ENCODE assay signal across 8 cellular contexts in the genomic region with DNA sequence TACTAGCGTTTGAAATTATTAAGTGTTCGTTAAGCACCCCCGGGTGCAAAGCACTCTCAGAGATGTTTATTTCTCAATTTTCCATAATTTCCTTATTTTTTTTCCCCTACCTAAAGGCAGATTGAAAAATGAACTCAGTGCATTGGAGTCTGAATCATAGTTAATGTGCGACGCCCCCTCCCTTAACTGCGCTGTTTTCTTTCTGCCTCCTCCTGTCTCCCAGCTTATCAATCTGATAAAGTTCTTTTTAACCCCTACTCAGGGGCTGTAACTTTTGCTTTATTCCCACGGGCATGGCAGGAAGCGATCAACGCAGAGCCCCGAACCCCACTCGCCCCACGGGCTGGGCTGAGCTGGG. TPM values are rescaled to one million over a fixed set of nuclear protein-coding genes. Genes with fewer than 3 reads are reported as not detected.
DNase-seq lines count a peak whose midpoint lies in the region; ATAC-seq and TF ChIP-seq lines count a peak whose summit lies in the region.

No MANE protein-coding gene starts in this region.

- H3K4me1 ChIP-seq in uterus: no peaks in the 10 kb centered on the region

- TF ChIP-seq POLR2A in uterus (IDR thresholded peaks at IDR 0.05): no peak
- no peak for TF ChIP-seq POLR2A in GM18505 (IDR thresholded peaks at IDR 0.05; ENCODE audit: borderline replicate concordance, extremely low read depth, insufficient read depth, insufficient read length)

- TF ChIP-seq CTCF in brain microvascular endothelial cell (IDR thresholded peaks at IDR 0.05; ENCODE audit: low read depth, low read length, missing control alignments) (no peak), mesothelial cell of epicardium (IDR thresholded peaks at IDR 0.05; ENCODE audit: unreplicated experiment) (no peak), uterus (IDR thresholded peaks at IDR 0.05) (no peak)

- no peaks in the 10 kb centered on the region for H3K9me3 ChIP-seq in uterus

- in situ Hi-C loops in brain microvascular endothelial cell (cut with HindIII; ENCODE audit: low pct_ligation_motif_present, low sequenced_read_pairs): loop anchor here (25.0 kb wide), 1 partner anchor 360 kb away; the partner anchor contains the start of genes GNAS and GNAS-AS1

- H3K4me3 ChIP-seq in brain microvascular endothelial cell (ENCODE audit: low read depth, low read length) (peak overlapping the region; percentile 49), uterus (peak overlapping the region; percentile 43 to 52)

- intact Hi-C loops in uterus (cut with DNase I; ENCODE audit: low total_unique reads): loop anchor here (10.0 kb wide), 1 partner anchor 357 kb away; no protein-coding TSS in a partner anchor

- peaks cover 28% of the 10 kb centered on the region for H3K4me1 Mint-ChIP-seq in activated naive CD4-positive, alpha-beta T cell treated with anti-CD3 and anti-CD28 coated beads, Interleukin-2, amount 50 U/mL, for 24 hours
- peaks cover 52% of the 10 kb centered on the region for H3K4me1 Mint-ChIP-seq in mesothelial cell of epicardium

- H3K36me3 ChIP-seq in brain microvascular endothelial cell (replicated peaks): no peaks in the 10 kb centered on the region
- no peaks in the 10 kb centered on the region for H3K36me3 ChIP-seq in uterus

- H3K27ac ChIP-seq in brain microvascular endothelial cell (no peak overlapping the region), uterus (peak overlapping the region; percentile 18 to 65)

- peaks cover 7% of the 10 kb centered on the region for H3K36me3 Mint-ChIP-seq in activated naive CD4-positive, alpha-beta T cell treated with anti-CD3 and anti-CD28 coated beads, Interleukin-2, amount 50 U/mL, for 24 hours
- H3K36me3 Mint-ChIP-seq in mesothelial cell of epicardium: no peaks in the 10 kb centered on the region

- H3K27me3 ChIP-seq in brain microvascular endothelial cell (replicated peaks): peaks cover 14% of the 10 kb centered on the region
- H3K27me3 ChIP-seq in uterus: no peaks in the 10 kb centered on the region

- H3K27me3 Mint-ChIP-seq in activated naive CD4-positive, alpha-beta T cell treated with anti-CD3 and anti-CD28 coated beads, Interleukin-2, amount 50 U/mL, for 24 hours: no peaks in the 10 kb centered on the region
- H3K27me3 Mint-ChIP-seq in mesothelial cell of epicardium (ENCODE audit: low read depth): peaks cover 41% of the 10 kb centered on the region

- peak overlapping the region; percentile 35 for H3K27ac Mint-ChIP-seq in activated naive CD4-positive, alpha-beta T cell treated with anti-CD3 and anti-CD28 coated beads, Interleukin-2, amount 50 U/mL, for 24 hours
- H3K27ac Mint-ChIP-seq in mesothelial cell of epicardium: peak overlapping the region; percentile 78

- no peak for DNase-seq in activated naive CD4-positive, alpha-beta T cell (lab: John Stamatoyannopoulos, UW)
- DNase-seq in brain microvascular endothelial cell (no peak), mesothelial cell of epicardium (ENCODE audit: low spot score in 2 of 2, unreplicated experiment in 2 of 2) (no peak), uterus (no peak), anterior cingulate cortex (lab: John Stamatoyannopoulos, UW) (no peak)

- peak overlapping the region; percentile 71 for H3K4me3 Mint-ChIP-seq in activated naive CD4-positive, alpha-beta T cell treated with anti-CD3 and anti-CD28 coated beads, Interleukin-2, amount 50 U/mL, for 24 hours
- H3K4me3 Mint-ChIP-seq in mesothelial cell of epicardium: peak overlapping the region; percentile 71

- ATAC-seq in GM18505 (IDR thresholded peaks at IDR 0.05; ENCODE audit: unreplicated experiment) (no peak), GM18909 (IDR thresholded peaks at IDR 0.05; ENCODE audit: poor library complexity, unreplicated experiment) (no peak)

- no peaks in the 10 kb centered on the region for H3K9me3 Mint-ChIP-seq in activated naive CD4-positive, alpha-beta T cell treated with anti-CD3 and anti-CD28 coated beads, Interleukin-2, amount 50 U/mL, for 24 hours
- H3K9me3 Mint-ChIP-seq in mesothelial cell of epicardium: no peaks in the 10 kb centered on the region

RNA-seq across cellular contexts. Expression of gene ZNF831, which starts 58.2 kb away (rescaled TPM):
- total RNA-seq in mesothelial cell of epicardium (0.02 to 0.05 TPM (median 0.02 TPM) in 3 replicates), uterus (1 to 10 TPM in 1 of 4 donors, under 1 TPM in 3; 0.21 to 3.1 (median 0.43) TPM)
